Comparison of ENCODE assay signal across 8 cellular contexts in the genomic region with DNA sequence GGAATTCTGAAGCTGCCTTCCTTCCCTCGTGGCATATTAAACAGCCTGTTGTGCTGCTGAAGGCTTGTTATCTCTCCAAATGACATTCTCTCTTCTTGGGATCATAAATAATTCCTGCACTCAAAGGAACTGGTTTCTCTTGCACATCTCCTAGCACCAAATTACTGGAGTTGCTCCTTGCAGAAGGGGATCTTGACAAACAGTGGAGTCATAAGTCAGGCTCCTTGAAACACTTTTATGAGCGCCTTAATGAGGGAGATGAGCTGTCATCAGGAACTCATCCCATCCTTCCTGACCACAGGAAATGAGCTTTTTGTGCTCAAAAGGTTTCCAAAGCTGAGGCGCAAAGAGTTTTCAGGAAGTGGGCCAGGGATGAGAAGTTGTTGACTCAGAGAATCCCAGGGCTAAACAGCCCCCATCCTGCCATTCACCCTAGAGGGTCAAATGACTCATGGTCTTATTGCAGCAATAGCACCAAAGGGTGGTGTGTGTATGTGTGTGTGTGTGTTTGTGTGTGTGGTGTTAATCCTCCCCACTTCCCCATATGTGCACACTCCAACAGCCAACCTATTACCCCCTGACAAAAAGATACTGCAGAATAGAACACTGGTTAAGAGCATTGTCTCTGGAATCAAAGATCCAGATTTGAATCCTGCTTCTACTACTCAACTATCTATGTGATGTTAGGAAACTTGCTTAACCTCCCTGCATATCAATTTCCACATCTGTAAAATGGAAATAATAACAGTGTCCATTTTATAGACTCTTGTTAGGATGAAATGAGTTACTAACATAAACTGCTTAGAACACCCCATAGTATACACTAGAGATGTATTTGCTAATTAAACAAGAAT. TPM values are rescaled to one million over a fixed set of nuclear protein-coding genes. Genes with fewer than 3 reads are reported as not detected.
DNase-seq lines count a peak whose midpoint lies in the region; ATAC-seq, FAIRE-seq and TF ChIP-seq lines count a peak whose summit lies in the region.

No MANE protein-coding gene starts in this region.

- peak overlapping the region; percentile 76 for H3K27ac Mint-ChIP-seq in osteocyte (ENCODE audit: unreplicated experiment)
- H3K27ac Mint-ChIP-seq in activated naive CD8-positive, alpha-beta T cell treated with anti-CD3 and anti-CD28 coated beads, Interleukin-2, amount 50 U/mL, for 24 hours, result no peak overlapping the region

- H3K4me1 ChIP-seq in endothelial cell of umbilical vein (ENCODE audit: control insufficient read depth, extremely low read depth, insufficient read depth, low read length), result peaks cover 30% of the 10 kb centered on the region

- H3K4me1 Mint-ChIP-seq in osteocyte (ENCODE audit: unreplicated experiment), result peaks cover 38% of the 10 kb centered on the region
- peaks cover 10% of the 10 kb centered on the region for H3K4me1 Mint-ChIP-seq in activated naive CD8-positive, alpha-beta T cell treated with anti-CD3 and anti-CD28 coated beads, Interleukin-2, amount 50 U/mL, for 24 hours

- POLR2A ChIA-PET in endothelial cell of umbilical vein (lab: Charles Lee), result no interaction called here

- FAIRE-seq in endothelial cell of umbilical vein (lab: Jason Lieb, UNC), result peak; percentile 90

- H3K9me3 ChIP-seq in endothelial cell of umbilical vein (replicated peaks; ENCODE audit: control insufficient read depth, insufficient read depth, low read length), result no peaks in the 10 kb centered on the region

- H3K36me3 ChIP-seq in endothelial cell of umbilical vein (ENCODE audit: control insufficient read depth in 2 of 2, extremely low read depth in 1 of 2, insufficient read depth in 2 of 2, low read length in 2 of 2), result no peaks in the 10 kb centered on the region

- H3K4me3 ChIP-seq in endothelial cell of umbilical vein (replicated peaks in 1 of 3; ENCODE audit: insufficient read depth in 1 of 3, low read depth in 1 of 3, low read length in 3 of 3), result no peak overlapping the region

- ATAC-seq in activated naive CD8-positive, alpha-beta T cell treated with anti-CD3 and anti-CD28 coated beads, Interleukin-2, amount 50 U/mL, for 24 hours, result no peak

- no peaks in the 10 kb centered on the region for H4K20me1 ChIP-seq in endothelial cell of umbilical vein (replicated peaks; ENCODE audit: control insufficient read depth, extremely low read depth, insufficient read depth, low read length)

- no peak overlapping the region for H3K4me3 Mint-ChIP-seq in osteocyte (ENCODE audit: unreplicated experiment)
- H3K4me3 Mint-ChIP-seq in activated naive CD8-positive, alpha-beta T cell treated with anti-CD3 and anti-CD28 coated beads, Interleukin-2, amount 50 U/mL, for 24 hours, result no peak overlapping the region

- H3K79me2 ChIP-seq in endothelial cell of umbilical vein (ENCODE audit: control insufficient read depth, insufficient read depth, low read length), result no peaks in the 10 kb centered on the region

- dilution Hi-C loops in endothelial cell of umbilical vein (cut with MboI; ENCODE audit: extremely low pct_ligation_motif_present, low sequenced_read_pairs), result no loop called here

- peak; percentile 29 for TF ChIP-seq POLR2A in endothelial cell of umbilical vein (IDR thresholded peaks at IDR 0.05; ENCODE audit: low read depth, low read length)

- H2AFZ ChIP-seq in endothelial cell of umbilical vein (ENCODE audit: low read depth, low read length), result no peak overlapping the region

- BruUV-seq in endothelial cell of umbilical vein (replicated peaks; lab: Mats Ljungman, UMichigan), result no TSS peak

- H3K4me2 ChIP-seq in endothelial cell of umbilical vein (ENCODE audit: insufficient read depth, low read length), result peak overlapping the region; percentile 40

- DNase-seq in DMS53 treated with DMSO at 0.1 percent for 48 hours (lab: John Stamatoyannopoulos, UW; ENCODE audit: unreplicated experiment) (peak; percentile 37), NOMO-1 (lab: John Stamatoyannopoulos, UW; ENCODE audit: unreplicated experiment in 2 of 2) (peak; percentile 90 to 95), endothelial cell of umbilical vein (ENCODE audit: low read depth, low spot score) (peak; percentile 90), osteocyte (ENCODE audit: extremely low spot score, unreplicated experiment) (no peak), RPMI8226 (no peak), DMS 273 treated with DMSO at 0.1 percent for 48 hours (lab: John Stamatoyannopoulos, UW) (no peak)
- no peak for DNase-seq in activated CD4-positive, alpha-beta T cell treated with anti-CD3 and anti-CD28 coated beads, Interleukin-2, amount 50 U/mL, for 4 hours
- no peak for DNase-seq in activated naive CD8-positive, alpha-beta T cell treated with anti-CD3 and anti-CD28 coated beads, Interleukin-2, amount 50 U/mL, for 24 hours

- H3K27me3 ChIP-seq in endothelial cell of umbilical vein (ENCODE audit: control insufficient read depth in 2 of 2, insufficient read depth in 2 of 2, low read length in 2 of 2), result no peaks in the 10 kb centered on the region

- intact Hi-C loops in endothelial cell of umbilical vein (cut with micrococcal nuclease), result loop anchor here (1.0 to 5.0 kb wide), 2 partner anchors 10 to 306 kb away; no protein-coding TSS in a partner anchor

- no peaks in the 10 kb centered on the region for H3K27me3 Mint-ChIP-seq in osteocyte (ENCODE audit: unreplicated experiment)
- peaks cover 2% of the 10 kb centered on the region for H3K27me3 Mint-ChIP-seq in activated naive CD8-positive, alpha-beta T cell treated with anti-CD3 and anti-CD28 coated beads, Interleukin-2, amount 50 U/mL, for 24 hours

- no peak overlapping the region for H3K9ac ChIP-seq in endothelial cell of umbilical vein (replicated peaks; ENCODE audit: extremely low read depth, insufficient read depth, low read length)

- no peaks in the 10 kb centered on the region for H3K9me3 Mint-ChIP-seq in osteocyte (ENCODE audit: unreplicated experiment)
- H3K9me3 Mint-ChIP-seq in activated naive CD8-positive, alpha-beta T cell treated with anti-CD3 and anti-CD28 coated beads, Interleukin-2, amount 50 U/mL, for 24 hours, result no peaks in the 10 kb centered on the region

- no peaks in the 10 kb centered on the region for H3K9me1 ChIP-seq in endothelial cell of umbilical vein (replicated peaks; ENCODE audit: control insufficient read depth, extremely low read depth, insufficient read depth, low read length)

- H3K27ac ChIP-seq in endothelial cell of umbilical vein (ENCODE audit: insufficient read depth, low read depth, low read length), result peak overlapping the region; percentile 37

- TF ChIP-seq CTCF in endothelial cell of umbilical vein (IDR thresholded peaks at IDR 0.05; ENCODE audit: extremely low read depth in 1 of 2, insufficient read depth in 1 of 2, low read depth in 1 of 2, low read length in 2 of 2) (no peak), osteocyte (IDR thresholded peaks at IDR 0.05) (no peak)

- CTCF ChIA-PET in endothelial cell of umbilical vein (lab: Charles Lee), result interaction anchor here (1.7 to 2.2 kb wide), 2 partner anchors 9 to 22 kb away, joined by 10 read pairs; no protein-coding TSS in a partner anchor

- H3K36me3 Mint-ChIP-seq in osteocyte (ENCODE audit: unreplicated experiment), result no peaks in the 10 kb centered on the region
- H3K36me3 Mint-ChIP-seq in activated naive CD8-positive, alpha-beta T cell treated with anti-CD3 and anti-CD28 coated beads, Interleukin-2, amount 50 U/mL, for 24 hours (ENCODE audit: low read depth), result no peaks in the 10 kb centered on the region

TF ChIP-seq in endothelial cell of umbilical vein, 7 proteins besides CTCF, POLR2A, EP300 and RAD21:
- TF ChIP-seq JUN (IDR thresholded peaks at IDR 0.05; ENCODE audit: borderline replicate concordance, insufficient read depth, insufficient read length, low read depth) (peak; percentile 91), FOS (IDR thresholded peaks at IDR 0.05; ENCODE audit: borderline replicate concordance, insufficient read depth, low read length) (peak; percentile 100), EZH2 (IDR thresholded peaks at IDR 0.05; ENCODE audit: borderline replicate concordance, low read depth, low read length, severe bottlenecking) (no peak), POLR2AphosphoS5 (IDR thresholded peaks at IDR 0.05; ENCODE audit: insufficient read depth, low read depth, low read length) (peak; percentile 96), GATA2 (IDR thresholded peaks at IDR 0.05; ENCODE audit: insufficient read depth, insufficient read length, low read depth, low read length) (peak; percentile 85), MYC (IDR thresholded peaks at IDR 0.05; ENCODE audit: low read depth, low read length) (peak; percentile 74)
- TF ChIP-seq, protein P1, sequence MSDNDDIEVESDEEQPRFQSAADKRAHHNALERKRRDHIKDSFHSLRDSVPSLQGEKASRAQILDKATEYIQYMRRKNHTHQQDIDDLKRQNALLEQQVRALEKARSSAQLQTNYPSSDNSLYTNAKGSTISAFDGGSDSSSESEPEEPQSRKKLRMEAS (IDR thresholded peaks at IDR 0.05; ENCODE audit: insufficient read depth, insufficient read length), result no peak
TF ChIP-seq in endothelial cell of umbilical vein: peak in this region for 5.

RNA-seq across cellular contexts. Expression of gene PHC2, which starts 2.8 kb away (rescaled TPM):
- 79.0 and 82.3 TPM in 2 replicates for total RNA-seq in endothelial cell of umbilical vein
- polyA plus RNA-seq in endothelial cell of umbilical vein, result 59.6 and 65.6 TPM in 2 replicates
- polyA plus RNA-seq in endothelial cell of umbilical vein (2011; cell fraction: cytosol; rRNA removed), result 77.7 and 81.7 TPM in 2 replicates
- 55.2 and 67.5 TPM in 2 replicates for polyA plus RNA-seq in endothelial cell of umbilical vein (2011; cell fraction: nucleus; rRNA removed)
- 57.0 and 62.8 TPM in 2 replicates for polyA plus RNA-seq in endothelial cell of umbilical vein (2012)
- polyA minus RNA-seq in endothelial cell of umbilical vein, result 43.1 and 48.5 TPM in 2 replicates
- 14.2 TPM for polyA minus RNA-seq in endothelial cell of umbilical vein (2011; cell fraction: cytosol; rRNA and poly(A)+ RNA removed)
- 19.4 and 21.8 TPM in 2 replicates for polyA minus RNA-seq in endothelial cell of umbilical vein (2011; cell fraction: nucleus; rRNA and poly(A)+ RNA removed)
- 148 and 160 TPM in 2 replicates for total RNA-seq in osteocyte

RNA-seq across cellular contexts. Expression of gene ZSCAN20, which starts 38.7 kb away (rescaled TPM):
- 4.7 and 5.8 TPM in 2 replicates for total RNA-seq in endothelial cell of umbilical vein
- 1.0 and 1.2 TPM in 2 replicates for polyA plus RNA-seq in endothelial cell of umbilical vein
- 1.5 and 1.7 TPM in 2 replicates for polyA plus RNA-seq in endothelial cell of umbilical vein (2011; cell fraction: cytosol; rRNA removed)
- 5.5 and 5.6 TPM in 2 replicates for polyA plus RNA-seq in endothelial cell of umbilical vein (2011; cell fraction: nucleus; rRNA removed)
- polyA plus RNA-seq in endothelial cell of umbilical vein (2012), result 1.9 and 2.4 TPM in 2 replicates
- 4.0 and 5.0 TPM in 2 replicates for polyA minus RNA-seq in endothelial cell of umbilical vein
- polyA minus RNA-seq in endothelial cell of umbilical vein (2011; cell fraction: cytosol; rRNA and poly(A)+ RNA removed), result 3.2 TPM
- polyA minus RNA-seq in endothelial cell of umbilical vein (2011; cell fraction: nucleus; rRNA and poly(A)+ RNA removed), result 2.6 and 3.3 TPM in 2 replicates
- total RNA-seq in osteocyte, result 5.2 and 7.3 TPM in 2 replicates

Comparison
In these comparisons a context has a peak if more than half of its experiments do, and no peak if none do; other contexts are left out.
1. DNase-seq: peak in DMS53 treated with DMSO at 0.1 percent for 48 hours (single experiment), NOMO-1 (2 of 2) and endothelial cell of umbilical vein (single experiment); none in osteocyte (single experiment), activated CD4-positive, alpha-beta T cell treated with anti-CD3 and anti-CD28 coated beads, Interleukin-2, amount 50 U/mL, for 4 hours (0 of 2), RPMI8226 (single experiment), activated naive CD8-positive, alpha-beta T cell treated with anti-CD3 and anti-CD28 coated beads, Interleukin-2, amount 50 U/mL, for 24 hours (single experiment) and DMS 273 treated with DMSO at 0.1 percent for 48 hours (single experiment).